Comparison of ENCODE assay signal across 19 cellular contexts in genomic region chr1:234760303-234760723, GRCh38.
DNase-seq lines count a peak whose midpoint lies in the region; ATAC-seq and TF ChIP-seq lines count a peak whose summit lies in the region.
"Had no signal": no experiment of that assay in that cellular context is flagged by ENCODE, and none has a peak within 500 bp of the region (broad histone marks: within the 10 kb centered on the region; RNA-seq: fewer than 3 reads in every experiment).

No MANE protein-coding gene starts in this region.

- H3K27ac Mint-ChIP-seq in activated CD4-positive, alpha-beta T cell treated with anti-CD3 and anti-CD28 coated beads, Interleukin-2, amount 10 ng/mL, durations not matched to agents 24 days and 14 days, result peak overlapping the region; percentile 34
- H3K27ac Mint-ChIP-seq in endothelial cell (ENCODE audit: unreplicated experiment) (peak overlapping the region; percentile 75), HFFc6 (no peak overlapping the region)
- H3K27ac Mint-ChIP-seq: activated T-helper 2 cell treated with anti-CD3 and anti-CD28 coated beads, Interferon-gamma antibody, Interleukin-2, Interleukin-4, amounts not matched to agents 10 μg/mL and 5 μg/mL and 100 μg/mL, durations not matched to agents 14 hours and 24 hours and 36 hours; memory B cell had no signal

- no peak for ATAC-seq in sciatic nerve

- TF ChIP-seq CTCF in endothelial cell (IDR thresholded peaks at IDR 0.05; ENCODE audit: unreplicated experiment) (no peak), HFFc6 (IDR thresholded peaks at IDR 0.05) (no peak)

- H3K36me3 Mint-ChIP-seq in activated CD4-positive, alpha-beta T cell treated with anti-CD3 and anti-CD28 coated beads, Interleukin-2, amount 10 ng/mL, durations not matched to agents 24 days and 14 days (ENCODE audit: low read depth), result no peaks in the 10 kb centered on the region
- H3K36me3 Mint-ChIP-seq in endothelial cell (ENCODE audit: low read depth, unreplicated experiment) (no peaks in the 10 kb centered on the region), HFFc6 (ENCODE audit: low read depth) (no peaks in the 10 kb centered on the region)
- H3K36me3 Mint-ChIP-seq: memory B cell had no signal

- no peaks in the 10 kb centered on the region for H3K9me3 Mint-ChIP-seq in activated CD4-positive, alpha-beta T cell treated with anti-CD3 and anti-CD28 coated beads, Interleukin-2, amount 10 ng/mL, durations not matched to agents 24 days and 14 days
- no peaks in the 10 kb centered on the region for H3K9me3 Mint-ChIP-seq in endothelial cell (ENCODE audit: unreplicated experiment)
- H3K9me3 Mint-ChIP-seq in HFFc6, result no peaks in the 10 kb centered on the region
- H3K9me3 Mint-ChIP-seq: activated T-helper 2 cell treated with anti-CD3 and anti-CD28 coated beads, Interferon-gamma antibody, Interleukin-2, Interleukin-4, amounts not matched to agents 10 μg/mL and 5 μg/mL and 100 μg/mL, durations not matched to agents 14 hours and 24 hours and 36 hours; memory B cell had no signal

- H3K27me3 Mint-ChIP-seq in activated CD4-positive, alpha-beta T cell treated with anti-CD3 and anti-CD28 coated beads, Interleukin-2, amount 10 ng/mL, durations not matched to agents 24 days and 14 days, result peaks cover 6% of the 10 kb centered on the region
- H3K27me3 Mint-ChIP-seq in endothelial cell (ENCODE audit: unreplicated experiment) (peaks cover 4% of the 10 kb centered on the region), HFFc6 (ENCODE audit: insufficient read depth) (peaks cover 1% of the 10 kb centered on the region)

- H3K4me1 Mint-ChIP-seq in activated CD4-positive, alpha-beta T cell treated with anti-CD3 and anti-CD28 coated beads, Interleukin-2, amount 10 ng/mL, durations not matched to agents 24 days and 14 days, result peaks cover 46% of the 10 kb centered on the region
- H3K4me1 Mint-ChIP-seq in endothelial cell (ENCODE audit: unreplicated experiment) (peaks cover 9% of the 10 kb centered on the region), HFFc6 (ENCODE audit: low read depth) (peaks cover 18% of the 10 kb centered on the region)

- no peak for DNase-seq in activated CD4-positive, alpha-beta T cell treated with anti-CD3 and anti-CD28 coated beads, Interleukin-2, amount 10 ng/mL, durations not matched to agents 24 days and 14 days
- DNase-seq in activated CD4-positive, alpha-beta T cell treated with anti-CD3 and anti-CD28 coated beads for 4 hours, result no peak
- DNase-seq in NCI-H510A treated with DMSO at 0.1 percent for 48 hours (lab: John Stamatoyannopoulos, UW) (peak; percentile 51), endothelial cell (ENCODE audit: low spot score) (no peak), sciatic nerve (ENCODE audit: low spot score) (peak; percentile 50), NCI-H2171 (lab: John Stamatoyannopoulos, UW) (no peak), HFFc6 (no peak), SKM-1 treated with dmso at 0.1 percent for 144 hours (lab: John Stamatoyannopoulos, UW; ENCODE audit: unreplicated experiment) (no peak)
- DNase-seq: ACHN, aorta, DMS79 treated with DMSO at 0.1 percent for 48 hours, Karpas-422, NCI-H1436 treated with DMSO at 0.1 percent for 48 hours, NCI-H446, nucleus accumbens, PC-9, SW 1271 had no signal

- H3K4me3 Mint-ChIP-seq in activated CD4-positive, alpha-beta T cell treated with anti-CD3 and anti-CD28 coated beads, Interleukin-2, amount 10 ng/mL, durations not matched to agents 24 days and 14 days, result no peak overlapping the region
- H3K4me3 Mint-ChIP-seq in endothelial cell (ENCODE audit: unreplicated experiment) (no peak overlapping the region), HFFc6 (no peak overlapping the region)
- H3K4me3 Mint-ChIP-seq: memory B cell had no signal

- intact Hi-C loops in activated CD4-positive, alpha-beta T cell treated with anti-CD3 and anti-CD28 coated beads, Interleukin-2, amount 10 ng/mL, durations not matched to agents 24 days and 14 days (cut with micrococcal nuclease), result no loop called here
- intact Hi-C loops in sciatic nerve (cut with DNase I), result no loop called here

Comparison
In these comparisons a context has a peak if more than half of its experiments do, and no peak if none do; other contexts are left out.
1. DNase-seq: peak in NCI-H510A treated with DMSO at 0.1 percent for 48 hours (single experiment) and sciatic nerve (single experiment); none in activated CD4-positive, alpha-beta T cell treated with anti-CD3 and anti-CD28 coated beads, Interleukin-2, amount 10 ng/mL, durations not matched to agents 24 days and 14 days (single experiment), activated CD4-positive, alpha-beta T cell treated with anti-CD3 and anti-CD28 coated beads for 4 hours (0 of 2), endothelial cell (single experiment), NCI-H2171 (single experiment), HFFc6 (single experiment) and SKM-1 treated with dmso at 0.1 percent for 144 hours (single experiment).